In genomic region chr6:34138924-34139323, GRCh38 we compare ENCODE assay signal across 18 cellular contexts. TPM values are rescaled to one million over a fixed set of nuclear protein-coding genes. Genes with fewer than 3 reads are reported as not detected.
DNase-seq lines count a peak whose midpoint lies in the region; ATAC-seq and TF ChIP-seq lines count a peak whose summit lies in the region.
"Had no signal": no experiment of that assay in that cellular context is flagged by ENCODE, and none has a peak within 500 bp of the region (broad histone marks: within the 10 kb centered on the region; RNA-seq: fewer than 3 reads in every experiment).

No MANE protein-coding gene starts in this region.

- no peak overlapping the region for H3K27ac Mint-ChIP-seq in endodermal cell
- H3K27ac Mint-ChIP-seq in naive thymus-derived CD4-positive, alpha-beta T cell, result no peak overlapping the region

- peaks cover 28% of the 10 kb centered on the region for H3K4me1 Mint-ChIP-seq in endodermal cell
- peaks cover 0 to 26% (median 16%) of the 10 kb centered on the region in 7 donors for H3K4me1 Mint-ChIP-seq in naive thymus-derived CD4-positive, alpha-beta T cell

- peaks cover 14% of the 10 kb centered on the region for H3K27me3 Mint-ChIP-seq in endodermal cell (ENCODE audit: insufficient read depth)
- H3K27me3 Mint-ChIP-seq in naive thymus-derived CD4-positive, alpha-beta T cell, result peaks cover 64 to 85% (median 75%) of the 10 kb centered on the region in 5 donors

- no peaks in the 10 kb centered on the region for H3K36me3 Mint-ChIP-seq in endodermal cell (ENCODE audit: low read depth)
- peaks cover 0 to 3% (median 0%) of the 10 kb centered on the region in 5 donors for H3K36me3 Mint-ChIP-seq in naive thymus-derived CD4-positive, alpha-beta T cell

- no peak overlapping the region for H2BK12ac ChIP-seq in neuronal stem cell (ENCODE audit: low read length)

- H3K4me1 ChIP-seq in endodermal cell (ENCODE audit: control insufficient read depth, insufficient read depth, low read length) (peaks cover 3% of the 10 kb centered on the region), neuronal stem cell (ENCODE audit: control insufficient read depth in 2 of 2, insufficient read depth in 1 of 2, low read depth in 1 of 2, low read length in 2 of 2) (peaks cover 4 to 16% of the 10 kb centered on the region in 2 donors), aorta (ENCODE audit: control insufficient read depth in 1 of 2, insufficient read depth in 2 of 2, low read length in 2 of 2) (no peaks in the 10 kb centered on the region)
- peaks cover 8 to 18% of the 10 kb centered on the region in 2 donors for H3K4me1 ChIP-seq in naive thymus-derived CD4-positive, alpha-beta T cell (ENCODE audit: control insufficient read depth in 2 of 2, insufficient read depth in 2 of 2, low read length in 2 of 2)

- H3K9ac ChIP-seq in endodermal cell (ENCODE audit: extremely low read depth, low read length, poor library complexity, severe bottlenecking) (no peak overlapping the region), neuronal stem cell (ENCODE audit: low read depth, low read length, poor library complexity) (no peak overlapping the region)

- no peak overlapping the region for H3K4me3 ChIP-seq in endodermal cell (ENCODE audit: low read length)
- no peak overlapping the region for H3K4me3 ChIP-seq in neuronal stem cell (ENCODE audit: low read length in 2 of 2)
- no peak overlapping the region for H3K4me3 ChIP-seq in aorta (ENCODE audit: low read length in 2 of 2)
- H3K4me3 ChIP-seq in naive thymus-derived CD4-positive, alpha-beta T cell (ENCODE audit: low read length), result no peak overlapping the region

- intact Hi-C loops in aorta (cut with DNase I), result no loop called here
- intact Hi-C loops in naive thymus-derived CD4-positive, alpha-beta T cell (cut with micrococcal nuclease), result no loop called here

- H2AFZ ChIP-seq in neuronal stem cell (ENCODE audit: low read length), result no peak overlapping the region

- peak overlapping the region; percentile 18 for H3K18ac ChIP-seq in neuronal stem cell (ENCODE audit: low read length)

- H4K91ac ChIP-seq in neuronal stem cell (ENCODE audit: low read depth, low read length, poor library complexity), result no peak overlapping the region

- no peaks in the 10 kb centered on the region for H3K9me3 ChIP-seq in endodermal cell (ENCODE audit: control insufficient read depth, low read length)
- no peaks in the 10 kb centered on the region for H3K9me3 ChIP-seq in neuronal stem cell (replicated peaks in 1 of 2; ENCODE audit: control insufficient read depth in 2 of 2, insufficient read depth in 1 of 2, low read depth in 1 of 2, low read length in 2 of 2)
- no peaks in the 10 kb centered on the region for H3K9me3 ChIP-seq in aorta (ENCODE audit: control insufficient read depth, low read length)
- no peaks in the 10 kb centered on the region for H3K9me3 ChIP-seq in naive thymus-derived CD4-positive, alpha-beta T cell (ENCODE audit: control insufficient read depth in 2 of 3, low read length in 3 of 3)

- H2AK5ac ChIP-seq in neuronal stem cell (ENCODE audit: low read depth, low read length), result no peak overlapping the region

- ATAC-seq in aorta (ENCODE audit: low FRiP score) (no peak), HG02759 (IDR thresholded peaks at IDR 0.05; ENCODE audit: unreplicated experiment) (no peak)
- no peak for ATAC-seq in naive thymus-derived CD4-positive, alpha-beta T cell

- no peak overlapping the region for H3K27ac ChIP-seq in endodermal cell (ENCODE audit: low read depth, low read length)
- H3K27ac ChIP-seq in neuronal stem cell (replicated peaks; ENCODE audit: low read length), result no peak overlapping the region
- no peak overlapping the region for H3K27ac ChIP-seq in aorta (ENCODE audit: low read depth in 1 of 2, low read length in 2 of 2)
- H3K27ac ChIP-seq in naive thymus-derived CD4-positive, alpha-beta T cell (ENCODE audit: low read depth, low read length), result no peak overlapping the region
- H3K27ac ChIP-seq: 22Rv1 had no signal

- H2BK15ac ChIP-seq in neuronal stem cell (ENCODE audit: low read length), result no peak overlapping the region

- POLR2A ChIA-PET in naive thymus-derived CD4-positive, alpha-beta T cell (lab: Charles Lee), result no interaction called here

- no peaks in the 10 kb centered on the region for H3K79me1 ChIP-seq in neuronal stem cell (ENCODE audit: low read depth, low read length)

- H2BK120ac ChIP-seq in neuronal stem cell (ENCODE audit: low read depth, low read length), result no peak overlapping the region

- DNase-seq in NCI-H82 (lab: John Stamatoyannopoulos, UW) (peak; percentile 25), NCI-H82 treated with DMSO at 0.1 percent for 48 hours (lab: John Stamatoyannopoulos, UW; ENCODE audit: unreplicated experiment) (no peak), KBM-7 (peak; percentile 43), endodermal cell (peak; percentile 85), neuronal stem cell (ENCODE audit: low spot score) (no peak), aorta (no peak)
- DNase-seq in naive thymus-derived CD4-positive, alpha-beta T cell, result no peak
- DNase-seq: AML-193, DMS153, HCEC 1CT, NCI-H1417 treated with DMSO at 0.1 percent for 48 hours, NCI-H1930, NCI-H526 treated with DMSO at 0.1 percent for 48 hours, OCI-M1, Right ventricle myocardium superior had no signal

- 41% methylated on average over 4 of the region's 5 CpGs; no CpG with 5 or more reads in 1 of the 2 experiments for WGBS in endodermal cell (ENCODE audit: insufficient coverage in 1 of 2, insufficient read length in 1 of 2), 2 experiments
- WGBS in neuronal stem cell (ENCODE audit: extremely low coverage in 2 of 2, insufficient read length in 2 of 2, insufficient replicate concordance in 1 of 2), 2 donors, result no CpG with 5 or more reads among the region's 5 CpGs
- WGBS in aorta, 2 donors, result 18 to 20% methylated on average over 4 to 5 of the region's 5 CpGs

- CTCF ChIA-PET in naive thymus-derived CD4-positive, alpha-beta T cell (lab: Charles Lee), result interaction anchor here (0.6 kb wide), 1 partner anchor 276 kb away, joined by 3 read pairs; no protein-coding TSS in a partner anchor

- H3K36me3 ChIP-seq in endodermal cell (ENCODE audit: control insufficient read depth, insufficient read depth, low read length), result no peaks in the 10 kb centered on the region
- no peaks in the 10 kb centered on the region for H3K36me3 ChIP-seq in neuronal stem cell (replicated peaks in 1 of 2; ENCODE audit: control insufficient read depth in 2 of 2, insufficient read depth in 2 of 2, low read length in 2 of 2)
- H3K36me3 ChIP-seq in aorta (ENCODE audit: control insufficient read depth in 1 of 2, insufficient read depth in 2 of 2, low read length in 1 of 2), result no peaks in the 10 kb centered on the region
- H3K36me3 ChIP-seq in naive thymus-derived CD4-positive, alpha-beta T cell (ENCODE audit: control insufficient read depth in 2 of 3, insufficient read depth in 3 of 3, low read length in 3 of 3), result no peaks in the 10 kb centered on the region

- H3K4me3 Mint-ChIP-seq in endodermal cell, result no peak overlapping the region
- H3K4me3 Mint-ChIP-seq in naive thymus-derived CD4-positive, alpha-beta T cell, result no peak overlapping the region

- TF ChIP-seq CTCF in endodermal cell (conservative IDR thresholded peaks at IDR 0.05), result no peak

- no peaks in the 10 kb centered on the region for H3K9me3 Mint-ChIP-seq in endodermal cell
- no peaks in the 10 kb centered on the region for H3K9me3 Mint-ChIP-seq in naive thymus-derived CD4-positive, alpha-beta T cell

- H2BK5ac ChIP-seq in neuronal stem cell (ENCODE audit: low read length), result no peak overlapping the region

- H3K4ac ChIP-seq in neuronal stem cell (ENCODE audit: low read length), result no peak overlapping the region

- no peak overlapping the region for H4K8ac ChIP-seq in neuronal stem cell (ENCODE audit: low read depth, low read length)

- peaks cover 23% of the 10 kb centered on the region for H3K27me3 ChIP-seq in endodermal cell (ENCODE audit: control insufficient read depth, insufficient read depth, low read length, poor library complexity, severe bottlenecking)
- H3K27me3 ChIP-seq in neuronal stem cell (ENCODE audit: control insufficient read depth in 3 of 3, insufficient read depth in 3 of 3, low read depth in 1 of 3, low read length in 3 of 3), result peaks cover 0 to 82% (median 13%) of the 10 kb centered on the region in 3 experiments
- no peaks in the 10 kb centered on the region for H3K27me3 ChIP-seq in aorta (ENCODE audit: control insufficient read depth in 1 of 2, insufficient read depth in 2 of 2, low read length in 1 of 2)
- peaks cover 4 to 43% of the 10 kb centered on the region in 2 donors for H3K27me3 ChIP-seq in naive thymus-derived CD4-positive, alpha-beta T cell (ENCODE audit: control insufficient read depth in 2 of 2, insufficient read depth in 2 of 2, low read length in 2 of 2)

- H3K14ac ChIP-seq in neuronal stem cell (ENCODE audit: low read length), result no peak overlapping the region

- in situ Hi-C loops in KBM-7 (cut with MboI; ENCODE audit: low pct_unique_long_range_greater_than_20kb, low sequenced_read_pairs), result no loop called here

- no peak overlapping the region for H3K23ac ChIP-seq in neuronal stem cell (ENCODE audit: low read depth, low read length, poor library complexity)

- no peak overlapping the region for H3K4me2 ChIP-seq in neuronal stem cell (ENCODE audit: insufficient read depth, low read length, poor library complexity, severe bottlenecking)

RNA-seq across cellular contexts. Expression of gene GRM4, which starts 7.0 kb away (rescaled TPM):
- total RNA-seq in endodermal cell (1 to 10 TPM; 3.1 to 9.1 TPM), aorta (not detected)
- 1.4 TPM for polyA plus RNA-seq in endodermal cell (2013, experiment 1 of 2)
- polyA plus RNA-seq in endodermal cell (2013, experiment 2 of 2), result 0.99 TPM
- 0.20 TPM for polyA plus RNA-seq in neuronal stem cell (2013, experiment 1 of 2)
- polyA plus RNA-seq in neuronal stem cell (2013, experiment 2 of 2), result 0.22 TPM
- polyA plus RNA-seq in aorta, result not detected
- not detected for total RNA-seq in naive thymus-derived CD4-positive, alpha-beta T cell
- not detected for polyA plus RNA-seq in naive thymus-derived CD4-positive, alpha-beta T cell
- total RNA-seq: M059J, Right ventricle myocardium superior had no signal

Comparison
In these comparisons a context has a peak if more than half of its experiments do, and no peak if none do; other contexts are left out.
1. DNase-seq: peak in NCI-H82 (single experiment), KBM-7 (single experiment) and endodermal cell (single experiment); none in NCI-H82 treated with DMSO at 0.1 percent for 48 hours (single experiment), neuronal stem cell (single experiment), aorta (0 of 2) and naive thymus-derived CD4-positive, alpha-beta T cell (0 of 9).